Comparison of ENCODE assay signal across 1 cellular context in the genomic region with DNA sequence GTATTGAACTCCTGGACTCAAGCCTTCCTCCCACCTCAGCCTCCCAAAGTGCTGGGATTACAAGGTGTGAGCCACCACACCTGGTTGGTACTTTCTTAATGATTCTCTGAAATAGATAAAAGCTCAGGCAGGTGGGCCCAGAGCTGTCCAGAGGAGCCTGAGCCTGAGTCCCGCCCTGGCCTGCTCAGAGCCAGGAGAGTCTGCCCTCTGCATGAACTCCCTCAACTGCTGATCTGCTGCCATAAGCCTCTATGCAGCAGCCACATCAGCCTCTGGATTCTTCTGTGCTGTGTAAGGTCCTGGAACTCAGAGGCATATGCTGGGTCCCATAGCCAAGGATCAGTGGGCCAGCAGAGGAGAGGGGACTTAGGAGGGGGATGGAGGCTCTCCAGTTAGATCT.
TF ChIP-seq lines count a peak whose summit lies in the region.

No MANE protein-coding gene starts in this region.

TF ChIP-seq in IMR-90, 13 proteins besides CTCF, POLR2A, EP300 and RAD21:
- TF ChIP-seq ELK1 (IDR thresholded peaks at IDR 0.05; ENCODE audit: borderline replicate concordance, low read depth, low read length) (no peak), NFE2L2 (IDR thresholded peaks at IDR 0.05; ENCODE audit: low read depth, low read length) (no peak), RCOR1 (IDR thresholded peaks at IDR 0.05; ENCODE audit: insufficient replicate concordance, low read length) (no peak), MAFK (IDR thresholded peaks at IDR 0.05; ENCODE audit: low read depth, low read length) (no peak), MAZ (IDR thresholded peaks at IDR 0.05; ENCODE audit: borderline replicate concordance, low read depth, low read length) (no peak), CEBPB (IDR thresholded peaks at IDR 0.05; ENCODE audit: low read depth, low read length) (no peak), FOS (IDR thresholded peaks at IDR 0.05; ENCODE audit: low read depth, low read length) (no peak), RFX5 (IDR thresholded peaks at IDR 0.05; ENCODE audit: low read depth, low read length) (no peak), BHLHE40 (IDR thresholded peaks at IDR 0.05; ENCODE audit: low read depth, low read length) (no peak), MXI1 (IDR thresholded peaks at IDR 0.05; ENCODE audit: borderline replicate concordance, low read depth, low read length) (no peak), CHD1 (IDR thresholded peaks at IDR 0.05; ENCODE audit: low read depth, low read length) (no peak), SMC3 (IDR thresholded peaks at IDR 0.05; ENCODE audit: low read depth, low read length) (no peak)
- TF ChIP-seq, protein P1, sequence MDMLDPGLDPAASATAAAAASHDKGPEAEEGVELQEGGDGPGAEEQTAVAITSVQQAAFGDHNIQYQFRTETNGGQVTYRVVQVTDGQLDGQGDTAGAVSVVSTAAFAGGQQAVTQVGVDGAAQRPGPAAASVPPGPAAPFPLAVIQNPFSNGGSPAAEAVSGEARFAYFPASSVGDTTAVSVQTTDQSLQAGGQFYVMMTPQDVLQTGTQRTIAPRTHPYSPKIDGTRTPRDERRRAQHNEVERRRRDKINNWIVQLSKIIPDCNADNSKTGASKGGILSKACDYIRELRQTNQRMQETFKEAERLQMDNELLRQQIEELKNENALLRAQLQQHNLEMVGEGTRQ (IDR thresholded peaks at IDR 0.05; ENCODE audit: low read depth, low read length), result no peak
